14 cellular contexts compared by ENCODE assay signal in the genomic region with DNA sequence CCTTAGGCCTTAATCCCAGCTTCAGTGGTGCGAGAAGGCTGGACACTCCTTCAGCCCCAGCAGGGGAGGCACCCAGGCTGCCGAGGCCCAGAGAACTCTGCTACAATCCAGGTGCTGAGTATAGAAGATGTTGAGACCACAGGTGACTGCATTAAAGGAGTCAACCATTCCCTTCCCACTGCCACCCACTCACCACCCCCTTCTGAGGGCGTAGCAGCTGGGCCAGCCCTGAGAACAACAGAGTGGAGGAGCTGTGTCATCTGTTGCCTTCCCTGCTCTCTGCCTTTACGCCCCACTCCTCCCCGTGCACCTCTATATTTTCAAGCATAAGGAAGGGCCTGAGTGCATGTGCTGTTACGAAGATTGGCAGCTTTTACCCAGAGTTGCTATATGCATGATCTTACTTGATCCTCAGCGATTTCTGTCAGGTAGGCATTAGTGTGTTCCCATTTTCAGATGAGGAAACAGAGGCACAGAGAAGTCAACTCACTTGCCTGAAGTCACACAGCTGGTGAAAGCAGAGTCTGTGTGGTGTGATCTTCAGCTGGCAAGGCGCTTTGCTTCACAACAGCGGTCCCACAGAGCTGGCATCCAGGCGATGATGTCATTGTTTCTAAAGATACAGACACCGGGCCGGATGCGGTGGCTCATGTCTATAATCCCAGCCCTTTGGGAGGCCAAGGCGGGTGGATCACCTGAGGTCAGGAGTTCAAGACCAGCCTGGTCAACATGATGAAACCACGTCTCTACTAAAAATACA. TPM values are rescaled to one million over a fixed set of nuclear protein-coding genes. Genes with fewer than 3 reads are reported as not detected.
A peak's percentile ranks its signal among the peaks of the same experiment; 100 is the strongest.
DNase-seq lines count a peak whose midpoint lies in the region; ATAC-seq and TF ChIP-seq lines count a peak whose summit lies in the region.
"Had no signal": no experiment of that assay in that cellular context is flagged by ENCODE, and none has a peak within 500 bp of the region (broad histone marks: within the 10 kb centered on the region; RNA-seq: fewer than 3 reads in every experiment).

No MANE protein-coding gene starts in this region.

- H3K9me3 Mint-ChIP-seq in activated CD4-positive, alpha-beta T cell treated with anti-CD3 and anti-CD28 coated beads, Interleukin-2, amount 10 ng/mL, durations not matched to agents 24 days and 14 days = no peaks in the 10 kb centered on the region
- H3K9me3 Mint-ChIP-seq in activated naive CD8-positive, alpha-beta T cell treated with anti-CD3 and anti-CD28 coated beads for 36 hours = no peaks in the 10 kb centered on the region
- H3K9me3 Mint-ChIP-seq in HFFc6 = no peaks in the 10 kb centered on the region

- peaks cover 30% of the 10 kb centered on the region for H3K4me1 ChIP-seq in testis

- H3K4me3 Mint-ChIP-seq in activated CD4-positive, alpha-beta T cell treated with anti-CD3 and anti-CD28 coated beads, Interleukin-2, amount 10 ng/mL, durations not matched to agents 24 days and 14 days = peak overlapping the region; percentile 8
- H3K4me3 Mint-ChIP-seq in activated naive CD8-positive, alpha-beta T cell treated with anti-CD3 and anti-CD28 coated beads for 36 hours = peak overlapping the region; percentile 8
- no peak overlapping the region for H3K4me3 Mint-ChIP-seq in HFFc6

- WGBS in testis, 2 donors = 77 to 89% methylated on average over 12 to 15 of the region's 15 CpGs

- H3K4me3 ChIP-seq in testis = no peak overlapping the region
- H3K4me3 ChIP-seq: adrenal gland, ovary had no signal

- H3K27me3 Mint-ChIP-seq in activated CD4-positive, alpha-beta T cell treated with anti-CD3 and anti-CD28 coated beads, Interleukin-2, amount 10 ng/mL, durations not matched to agents 24 days and 14 days = peaks cover 5% of the 10 kb centered on the region
- H3K27me3 Mint-ChIP-seq in activated naive CD8-positive, alpha-beta T cell treated with anti-CD3 and anti-CD28 coated beads for 36 hours = no peaks in the 10 kb centered on the region
- H3K27me3 Mint-ChIP-seq in HFFc6 (ENCODE audit: insufficient read depth) = 0 out of 2 replicates have a peak, but pooled peaks cover 2% of the 10 kb centered on the region

- peaks cover 78% of the 10 kb centered on the region for H3K4me1 Mint-ChIP-seq in activated CD4-positive, alpha-beta T cell treated with anti-CD3 and anti-CD28 coated beads, Interleukin-2, amount 10 ng/mL, durations not matched to agents 24 days and 14 days
- H3K4me1 Mint-ChIP-seq in activated naive CD8-positive, alpha-beta T cell treated with anti-CD3 and anti-CD28 coated beads for 36 hours = peaks cover 88% of the 10 kb centered on the region
- peaks cover 35% of the 10 kb centered on the region for H3K4me1 Mint-ChIP-seq in HFFc6 (ENCODE audit: low read depth)

- H3K27me3 ChIP-seq in testis = no peaks in the 10 kb centered on the region
- H3K27me3 ChIP-seq: adrenal gland, ovary had no signal

- peak overlapping the region; percentile 39 for H3K27ac Mint-ChIP-seq in activated CD4-positive, alpha-beta T cell treated with anti-CD3 and anti-CD28 coated beads, Interleukin-2, amount 10 ng/mL, durations not matched to agents 24 days and 14 days
- peak overlapping the region; percentile 73 for H3K27ac Mint-ChIP-seq in activated naive CD8-positive, alpha-beta T cell treated with anti-CD3 and anti-CD28 coated beads for 36 hours
- no peak overlapping the region for H3K27ac Mint-ChIP-seq in HFFc6

- H3K36me3 ChIP-seq in testis (ENCODE audit: low read depth, missing control alignments) = no peaks in the 10 kb centered on the region
- H3K36me3 ChIP-seq: ovary had no signal

- peak; percentile 46 for DNase-seq in stimulated activated CD8-positive, alpha-beta memory T cell treated with anti-CD3 and anti-CD28 coated beads, Interleukin-12 subunit alpha, Interleukin-12 subunit beta, amount 100 ng/mL, for 4 hours (ENCODE audit: low read depth)
- DNase-seq in stimulated activated CD8-positive, alpha-beta memory T cell treated with anti-CD3 and anti-CD28 coated beads, Interleukin-4, amount 100 ng/mL, for 48 hours = no peak
- DNase-seq in activated CD4-positive, alpha-beta T cell treated with anti-CD3 and anti-CD28 coated beads, Interleukin-2, amount 10 ng/mL, durations not matched to agents 24 days and 14 days = peak; percentile 78
- peak; percentile 36 for DNase-seq in activated naive CD8-positive, alpha-beta T cell treated with anti-CD3 and anti-CD28 coated beads for 36 hours
- DNase-seq in testis = peak; percentile 61
- DNase-seq in RKO (ENCODE audit: low spot score) = no peak
- DNase-seq in HFFc6 = no peak
- DNase-seq: adrenal gland; effector memory CD4-positive, alpha-beta T cell; NCI-H1417 treated with DMSO at 0.1 percent for 48 hours; ovary; Right ventricle myocardium superior; T-helper 9 cell had no signal

- peaks cover 18% of the 10 kb centered on the region for H3K36me3 Mint-ChIP-seq in activated CD4-positive, alpha-beta T cell treated with anti-CD3 and anti-CD28 coated beads, Interleukin-2, amount 10 ng/mL, durations not matched to agents 24 days and 14 days (ENCODE audit: low read depth)
- H3K36me3 Mint-ChIP-seq in activated naive CD8-positive, alpha-beta T cell treated with anti-CD3 and anti-CD28 coated beads for 36 hours = peaks cover 73% of the 10 kb centered on the region
- no peaks in the 10 kb centered on the region; the same call in none of the 2 replicates for H3K36me3 Mint-ChIP-seq in HFFc6 (ENCODE audit: low read depth)

- intact Hi-C loops in activated CD4-positive, alpha-beta T cell treated with anti-CD3 and anti-CD28 coated beads, Interleukin-2, amount 10 ng/mL, durations not matched to agents 24 days and 14 days (cut with micrococcal nuclease) = loop anchor here (5.0 kb wide), 1 partner anchor 232 kb away; a partner anchor contains a TSS
- intact Hi-C loops in testis (cut with DNase I; ENCODE audit: low total_unique reads) = no loop called here

- no peak for ATAC-seq in GM21360 (IDR thresholded peaks at IDR 0.05; ENCODE audit: unreplicated experiment)

- no peak for TF ChIP-seq POLR2A in testis (IDR thresholded peaks at IDR 0.05)

- no peaks in the 10 kb centered on the region for H3K9me3 ChIP-seq in testis
- H3K9me3 ChIP-seq: adrenal gland, ovary had no signal

- peak overlapping the region in 1 of 2 donors; percentile 23 for H3K27ac ChIP-seq in testis
- H3K27ac ChIP-seq: adrenal gland, ovary had no signal

- TF ChIP-seq CTCF in testis (IDR thresholded peaks at IDR 0.05) (no peak), HFFc6 (IDR thresholded peaks at IDR 0.05) (no peak)

RNA-seq across cellular contexts. Expression of a gene that starts 46.7 kb away (rescaled TPM):
- 21.5 and 21.6 TPM in 2 replicates for total RNA-seq in activated CD4-positive, alpha-beta T cell treated with anti-CD3 and anti-CD28 coated beads, Interleukin-2, amount 10 ng/mL, durations not matched to agents 24 days and 14 days
- total RNA-seq in activated naive CD8-positive, alpha-beta T cell treated with anti-CD3 and anti-CD28 coated beads for 36 hours = 10 to 100 TPM; 59.2 to 59.6 TPM
- total RNA-seq in testis = 10 to 100 TPM; 49.8 to 56.2 TPM
- polyA plus RNA-seq in testis (ENCODE audit: insufficient read depth, low read depth, low replicate concordance) = 25.9 TPM
- 10 to 100 TPM; 19.7 to 26.0 (median 24.6) TPM for total RNA-seq in HFFc6 (2021; fragmentation: NEBNext Ultra II Directional; extraction: Animal tissue kit (Norgen Biotek cat#: 25700))

Comparison
In these comparisons a context has a peak if more than half of its experiments do, and no peak if none do; other contexts are left out.
1. DNase-seq: peak in stimulated activated CD8-positive, alpha-beta memory T cell treated with anti-CD3 and anti-CD28 coated beads, Interleukin-12 subunit alpha, Interleukin-12 subunit beta, amount 100 ng/mL, for 4 hours (single experiment), activated CD4-positive, alpha-beta T cell treated with anti-CD3 and anti-CD28 coated beads, Interleukin-2, amount 10 ng/mL, durations not matched to agents 24 days and 14 days (single experiment), activated naive CD8-positive, alpha-beta T cell treated with anti-CD3 and anti-CD28 coated beads for 36 hours (single experiment) and testis (single experiment); none in stimulated activated CD8-positive, alpha-beta memory T cell treated with anti-CD3 and anti-CD28 coated beads, Interleukin-4, amount 100 ng/mL, for 48 hours (single experiment), RKO (single experiment) and HFFc6 (single experiment).